ENCODE assay signal across 8 cellular contexts in genomic region chr5:65624025-65624569, GRCh38. TPM values are rescaled to one million over a fixed set of nuclear protein-coding genes. Genes with fewer than 3 reads are reported as not detected.
DNase-seq lines count a peak whose midpoint lies in the region; ATAC-seq and TF ChIP-seq lines count a peak whose summit lies in the region.

TSS of gene TRIM23 (minus strand) at chr5:65624333. CDS start at chr5:65624274, 59 bp downstream.

- no CpG with 5 or more reads among the region's 32 CpGs for WGBS in neuronal stem cell (ENCODE audit: extremely low coverage in 2 of 2, insufficient read length in 2 of 2, insufficient replicate concordance in 1 of 2), 2 donors

- H3K36me3 ChIP-seq in MM.1S (replicated peaks; ENCODE audit: insufficient read depth, low read length) (no peaks in the 10 kb centered on the region; the same call in 1 of the 2 replicates), neuronal stem cell (replicated peaks in 1 of 2; ENCODE audit: control insufficient read depth in 2 of 2, insufficient read depth in 2 of 2, low read length in 2 of 2) (peaks cover 0 to 4% of the 10 kb centered on the region in 2 donors), subcutaneous abdominal adipose tissue (ENCODE audit: control insufficient read depth in 5 of 5, insufficient read depth in 5 of 5, low read length in 5 of 5) (peaks cover 0 to under 1% (median 0%) of the 10 kb centered on the region in 5 donors)

- H3K4ac ChIP-seq in neuronal stem cell (ENCODE audit: low read length): no peak within 1 kb of the TSS

- H2BK120ac ChIP-seq in neuronal stem cell (ENCODE audit: low read depth, low read length): no peak within 1 kb of the TSS

- H3K4me3 ChIP-seq in MM.1S (ENCODE audit: low read length) (peak within 1 kb of the TSS; percentile 97), neuronal stem cell (ENCODE audit: low read length in 2 of 2) (peak within 1 kb of the TSS; percentile 75 to 97), subcutaneous abdominal adipose tissue (ENCODE audit: low read depth in 1 of 5, low read length in 5 of 5) (peak within 1 kb of the TSS; percentile 85 to 99 (median 96))

- H3K27me3 ChIP-seq in MM.1S (replicated peaks; ENCODE audit: insufficient read depth, low read length): no peaks in the 10 kb centered on the region
- H3K27me3 ChIP-seq in foreskin keratinocyte: no peaks in the 10 kb centered on the region
- H3K27me3 ChIP-seq in neuronal stem cell (ENCODE audit: control insufficient read depth in 3 of 3, insufficient read depth in 3 of 3, low read depth in 1 of 3, low read length in 3 of 3): no peaks in the 10 kb centered on the region
- no peaks in the 10 kb centered on the region for H3K27me3 ChIP-seq in subcutaneous abdominal adipose tissue (ENCODE audit: control insufficient read depth in 5 of 5, insufficient read depth in 4 of 5, low read length in 5 of 5)

- H3K18ac ChIP-seq in neuronal stem cell (ENCODE audit: low read length): peak within 1 kb of the TSS; percentile 94

- peaks cover 85% of the 10 kb centered on the region for H3K79me2 ChIP-seq in MM.1S (ENCODE audit: low read length)

- no peak within 1 kb of the TSS for H2BK5ac ChIP-seq in neuronal stem cell (ENCODE audit: low read length)

- no peak within 1 kb of the TSS for H4K91ac ChIP-seq in neuronal stem cell (ENCODE audit: low read depth, low read length, poor library complexity)

- H4K8ac ChIP-seq in neuronal stem cell (ENCODE audit: low read depth, low read length): peak within 1 kb of the TSS; percentile 66

- peak within 1 kb of the TSS; percentile 91 for H2AFZ ChIP-seq in MM.1S (ENCODE audit: low read length)
- peak within 1 kb of the TSS; percentile 93 for H2AFZ ChIP-seq in neuronal stem cell (ENCODE audit: low read length)

- H3K4me2 ChIP-seq in MM.1S (ENCODE audit: low read depth, low read length) (peak within 1 kb of the TSS; percentile 97), neuronal stem cell (ENCODE audit: insufficient read depth, low read length, poor library complexity, severe bottlenecking) (peak within 1 kb of the TSS; percentile 66)

- peak; percentile 96 for ATAC-seq in foreskin keratinocyte

- H2AK5ac ChIP-seq in neuronal stem cell (ENCODE audit: low read depth, low read length): no peak within 1 kb of the TSS

- no peak within 1 kb of the TSS for H2BK12ac ChIP-seq in neuronal stem cell (ENCODE audit: low read length)

- H4K20me1 ChIP-seq in MM.1S (ENCODE audit: insufficient read depth, low read length): no peaks in the 10 kb centered on the region

- H3K9me3 ChIP-seq in MM.1S (replicated peaks; ENCODE audit: insufficient read depth, low read length) (no peaks in the 10 kb centered on the region), neuronal stem cell (replicated peaks in 1 of 2; ENCODE audit: control insufficient read depth in 2 of 2, insufficient read depth in 1 of 2, low read depth in 1 of 2, low read length in 2 of 2) (no peaks in the 10 kb centered on the region), subcutaneous abdominal adipose tissue (ENCODE audit: control insufficient read depth in 5 of 5, low read length in 5 of 5) (no peaks in the 10 kb centered on the region)

- peak within 1 kb of the TSS; percentile 87 for H3K27ac ChIP-seq in MM.1S (ENCODE audit: low read length)
- H3K27ac ChIP-seq in foreskin keratinocyte: peak within 1 kb of the TSS; percentile 79
- H3K27ac ChIP-seq in neuronal stem cell (replicated peaks; ENCODE audit: low read length): peak within 1 kb of the TSS; percentile 50
- H3K27ac ChIP-seq in subcutaneous abdominal adipose tissue (ENCODE audit: low read depth, low read length): peak within 1 kb of the TSS; percentile 59

- 0 out of 2 replicates have a peak, but pooled peaks cover 5% of the 10 kb centered on the region for H3F3A ChIP-seq in MM.1S (ENCODE audit: insufficient read depth, low read length)

- H3K4me1 ChIP-seq in MM.1S (ENCODE audit: low read length) (peaks cover 16% of the 10 kb centered on the region; the same call in 1 of the 2 replicates), foreskin keratinocyte (peaks cover 11% of the 10 kb centered on the region), neuronal stem cell (ENCODE audit: control insufficient read depth in 2 of 2, insufficient read depth in 1 of 2, low read depth in 1 of 2, low read length in 2 of 2) (peaks cover 6 to 13% of the 10 kb centered on the region in 2 donors), subcutaneous abdominal adipose tissue (ENCODE audit: control insufficient read depth in 5 of 5, insufficient read depth in 5 of 5, low read length in 5 of 5) (peaks cover 0 to 31% (median 28%) of the 10 kb centered on the region in 5 donors)

- no peaks in the 10 kb centered on the region for H3K9me2 ChIP-seq in MM.1S (replicated peaks; ENCODE audit: insufficient read depth, low read length)

- TF ChIP-seq CTCF in MM.1S (IDR thresholded peaks at IDR 0.05; ENCODE audit: low read length) (no peak), foreskin keratinocyte (conservative IDR thresholded peaks at IDR 0.05) (peak; percentile 17)

- no peak within 1 kb of the TSS for H3K23ac ChIP-seq in neuronal stem cell (ENCODE audit: low read depth, low read length, poor library complexity)

- H3K14ac ChIP-seq in neuronal stem cell (ENCODE audit: low read length): no peak within 1 kb of the TSS

- no peak within 1 kb of the TSS for H2BK15ac ChIP-seq in neuronal stem cell (ENCODE audit: low read length)

- H3K9ac ChIP-seq in MM.1S (ENCODE audit: low read length) (peak within 1 kb of the TSS; percentile 83), neuronal stem cell (ENCODE audit: low read depth, low read length, poor library complexity) (peak within 1 kb of the TSS; percentile 93), subcutaneous abdominal adipose tissue (ENCODE audit: low read length in 5 of 5) (peak within 1 kb of the TSS; percentile 92 to 98 (median 97))

- H3K79me1 ChIP-seq in neuronal stem cell (ENCODE audit: low read depth, low read length): no peaks in the 10 kb centered on the region

- peak; percentile 90 for DNase-seq in GDM1 (lab: John Stamatoyannopoulos, UW)
- peak; percentile 95 for DNase-seq in HCEC 1CT
- DNase-seq in MM.1S: peak; percentile 96
- peak; percentile 90 for DNase-seq in SHP77 treated with DMSO at 0.1 percent for 48 hours (lab: John Stamatoyannopoulos, UW)
- DNase-seq in activated gamma-delta T cell (lab: John Stamatoyannopoulos, UW): peak; percentile 81
- DNase-seq in foreskin keratinocyte: peak; percentile 91 to 94
- peak; percentile 89 for DNase-seq in neuronal stem cell (ENCODE audit: low spot score)

RNA-seq across cellular contexts. Expression of gene TRIM23, which starts in this region (rescaled TPM):
- total RNA-seq in foreskin keratinocyte: 6.6 TPM in 2 replicates
- polyA plus RNA-seq in foreskin keratinocyte: 1.2 and 1.5 TPM in 2 replicates
- 6.4 TPM for polyA plus RNA-seq in neuronal stem cell (2013, experiment 1 of 2)
- 6.5 TPM for polyA plus RNA-seq in neuronal stem cell (2013, experiment 2 of 2)

Comparison
In these comparisons a context has a peak if more than half of its experiments do, and no peak if none do; other contexts are left out.
1. Peak in every context shown above with its lines: DNase-seq, ATAC-seq, H3K4me3 ChIP-seq and H3K27ac ChIP-seq.